1 cellular context compared by ENCODE assay signal in genomic region chr17:51144266-51145022, GRCh38.
TF ChIP-seq lines count a peak whose summit lies in the region.

No MANE protein-coding gene starts in this region.

TF ChIP-seq in HEK293, 187 proteins besides CTCF, POLR2A, EP300 and RAD21 (continued from another document):
- TF ChIP-seq ZNF777 (tag by site-specific recombination; IDR thresholded peaks at IDR 0.05; ENCODE audit: borderline replicate concordance) (no peak), ZNF184 (tag by site-specific recombination; IDR thresholded peaks at IDR 0.05) (no peak), PRDM1 (tag by site-specific recombination; IDR thresholded peaks at IDR 0.05) (no peak), PBX3 (CRISPR knock-in tag; IDR thresholded peaks at IDR 0.05) (no peak), SP7 (tag by site-specific recombination; IDR thresholded peaks at IDR 0.05) (peak; percentile 54; the same call in 1 of the 2 replicates), IKZF3 (tag by site-specific recombination; IDR thresholded peaks at IDR 0.05) (peak; percentile 38; the same call in 1 of the 2 replicates), PRDM6 (tag by site-specific recombination; IDR thresholded peaks at IDR 0.05) (peak; percentile 43; the same call in 1 of the 2 replicates), WT1 (tag by site-specific recombination; IDR thresholded peaks at IDR 0.05) (peak; percentile 65), ZBTB20 (tag by site-specific recombination; IDR thresholded peaks at IDR 0.05) (peak; percentile 39; the same call in 1 of the 2 replicates), KLF17 (tag by site-specific recombination; IDR thresholded peaks at IDR 0.05) (no peak), ZNF10 (tag by site-specific recombination; IDR thresholded peaks at IDR 0.05) (peak; percentile 76; the same call in 1 of the 2 replicates), ZNF202 (tag by site-specific recombination; IDR thresholded peaks at IDR 0.05; ENCODE audit: borderline replicate concordance) (no peak), OSR2 (tag by site-specific recombination; IDR thresholded peaks at IDR 0.05) (peak; percentile 44; the same call in 1 of the 2 replicates), EGR2 (tag by site-specific recombination; IDR thresholded peaks at IDR 0.05; ENCODE audit: low read depth) (peak; percentile 54; the same call in 1 of the 2 replicates), GLI2 (tag by site-specific recombination; IDR thresholded peaks at IDR 0.05; ENCODE audit: borderline replicate concordance, low read depth) (no peak), ZFHX2 (tag by site-specific recombination; conservative IDR thresholded peaks at IDR 0.05) (peak; percentile 30; the same call in 1 of the 2 replicates)
